ENCODE assay signal across 8 cellular contexts in genomic region chr17:2337811-2338657, GRCh38. TPM values are rescaled to one million over a fixed set of nuclear protein-coding genes. Genes with fewer than 3 reads are reported as not detected.
DNase-seq lines count a peak whose midpoint lies in the region; ATAC-seq and TF ChIP-seq lines count a peak whose summit lies in the region.

No MANE protein-coding gene starts in this region.

- intact Hi-C loops in activated CD4-positive, alpha-beta T cell treated with anti-CD3 and anti-CD28 coated beads for 36 hours (cut with DNase I, micrococcal nuclease), result loop anchor here (1.0 to 5.0 kb wide), 9 partner anchors 15 to 1299 kb away; partner anchors contain the start of genes CTNS (in 1 of the 2), INPP5K (in 1 of the 2), MNT (in 1 of the 2) and SHPK (in 1 of the 2)
- intact Hi-C loops in lower leg skin (cut with DNase I; ENCODE audit: low total_unique reads), result no loop called here

- H3K27ac Mint-ChIP-seq in activated CD4-positive, alpha-beta T cell treated with anti-CD3 and anti-CD28 coated beads for 36 hours, result peak overlapping the region; percentile 44

- ATAC-seq in activated CD4-positive, alpha-beta T cell treated with anti-CD3 and anti-CD28 coated beads for 36 hours, result peak; percentile 33

- DNase-seq in LNCaP clone FGC (ENCODE audit: low read depth) (no peak), dermis blood vessel endothelial cell (peak; percentile 69), lower leg skin (ENCODE audit: low spot score in 2 of 2) (no peak), NCI-H446 treated with DMSO at 0.1 percent for 48 hours (lab: John Stamatoyannopoulos, UW) (no peak)
- DNase-seq in activated CD4-positive, alpha-beta T cell treated with anti-CD3 and anti-CD28 coated beads for 36 hours, result peak; percentile 73
- DNase-seq in stimulated activated CD4-positive, alpha-beta T cell treated with anti-CD3 and anti-CD28 coated beads, Interleukin-4, amount 100 ng/mL, for 4 hours, result peak; percentile 27 to 46

- H3K36me3 Mint-ChIP-seq in activated CD4-positive, alpha-beta T cell treated with anti-CD3 and anti-CD28 coated beads for 36 hours (ENCODE audit: low read depth), result peaks cover 4% of the 10 kb centered on the region

- POLR2A ChIA-PET in activated CD4-positive, alpha-beta T cell treated with anti-CD3 and anti-CD28 coated beads for 36 hours (lab: Charles Lee), result interaction anchor here (0.7 to 3.2 kb wide), 4 partner anchors 9 to 55 kb away, joined by 3 to 16 read pairs (median 4); partner anchors contain the start of genes SMG6 and SRR

- CTCF ChIA-PET in activated CD4-positive, alpha-beta T cell treated with anti-CD3 and anti-CD28 coated beads for 36 hours (lab: Charles Lee), result interaction anchor here (0.6 to 1.4 kb wide), 7 partner anchors 8 to 280 kb away, joined by 3 to 5 read pairs (median 3); no protein-coding TSS in a partner anchor

- no peaks in the 10 kb centered on the region for H3K9me3 Mint-ChIP-seq in activated CD4-positive, alpha-beta T cell treated with anti-CD3 and anti-CD28 coated beads for 36 hours (ENCODE audit: low read depth)

- H3K4me3 Mint-ChIP-seq in activated CD4-positive, alpha-beta T cell treated with anti-CD3 and anti-CD28 coated beads for 36 hours, result peak overlapping the region; percentile 68

- TF ChIP-seq POLR2A in GM15510 (IDR thresholded peaks at IDR 0.05; ENCODE audit: borderline replicate concordance, extremely low read depth, insufficient read length) (peak; percentile 4), lower leg skin (IDR thresholded peaks at IDR 0.05) (no peak)

- H3K4me1 Mint-ChIP-seq in activated CD4-positive, alpha-beta T cell treated with anti-CD3 and anti-CD28 coated beads for 36 hours, result peaks cover 16% of the 10 kb centered on the region

- 1 to 4% methylated on average over 40 to 44 of the region's 60 CpGs for WGBS in lower leg skin, 2 donors

- no peak for TF ChIP-seq CTCF in 22Rv1 (IDR thresholded peaks at IDR 0.05)
- TF ChIP-seq CTCF in LNCaP clone FGC (IDR thresholded peaks at IDR 0.05; ENCODE audit: control insufficient read depth, extremely low read depth, insufficient read depth), result no peak
- no peak for TF ChIP-seq CTCF in lower leg skin (IDR thresholded peaks at IDR 0.05)

- H3K27me3 Mint-ChIP-seq in activated CD4-positive, alpha-beta T cell treated with anti-CD3 and anti-CD28 coated beads for 36 hours, result no peaks in the 10 kb centered on the region

- peak overlapping the region; percentile 97 for H3K27ac ChIP-seq in 22Rv1

- H3K4me3 ChIP-seq in LNCaP clone FGC (ENCODE audit: low read depth, low read length), result peak overlapping the region; percentile 98
- H3K4me3 ChIP-seq in lower leg skin (ENCODE audit: low read depth, poor library complexity, severe bottlenecking), result peak overlapping the region; percentile 71

RNA-seq across cellular contexts. Expression of gene SGSM2, which starts 0.7 kb away (rescaled TPM):
- total RNA-seq in activated CD4-positive, alpha-beta T cell treated with anti-CD3 and anti-CD28 coated beads for 36 hours, result 10 to 100 TPM; 21.4 to 28.0 TPM
- total RNA-seq in dermis blood vessel endothelial cell (52.6 and 70.3 TPM in 2 replicates), lower leg skin (10 to 100 TPM; 42.6 to 97.1 (median 56.5) TPM)

RNA-seq across cellular contexts. Expression of gene TSR1, which starts 1.8 kb away (rescaled TPM):
- total RNA-seq in activated CD4-positive, alpha-beta T cell treated with anti-CD3 and anti-CD28 coated beads for 36 hours, result 10 to 100 TPM; 59.3 to 77.0 TPM
- total RNA-seq in dermis blood vessel endothelial cell (44.8 and 56.3 TPM in 2 replicates), lower leg skin (10 to 100 TPM; 40.0 to 48.0 (median 44.5) TPM)

RNA-seq across cellular contexts. Expression of gene SRR, which starts 34.3 kb away (rescaled TPM):
- total RNA-seq in activated CD4-positive, alpha-beta T cell treated with anti-CD3 and anti-CD28 coated beads for 36 hours, result 10 to 100 TPM; 15.4 to 18.3 TPM
- total RNA-seq in dermis blood vessel endothelial cell (12.2 and 13.6 TPM in 2 replicates), lower leg skin (10 to 100 TPM in 3 of 4 donors, 1 to 10 TPM in 1; 1.4 to 14.4 (median 12.9) TPM)

RNA-seq across cellular contexts. Expression of gene SMG6, which starts 34.4 kb away (rescaled TPM):
- 10 to 100 TPM; 28.5 to 31.4 TPM for total RNA-seq in activated CD4-positive, alpha-beta T cell treated with anti-CD3 and anti-CD28 coated beads for 36 hours
- total RNA-seq in dermis blood vessel endothelial cell, result 29.3 and 65.6 TPM in 2 replicates
- total RNA-seq in lower leg skin, result 10 to 100 TPM; 22.5 to 54.6 (median 29.5) TPM

Comparison
In these comparisons a context has a peak if more than half of its experiments do, and no peak if none do; other contexts are left out.
1. DNase-seq: peak in activated CD4-positive, alpha-beta T cell treated with anti-CD3 and anti-CD28 coated beads for 36 hours (single experiment), dermis blood vessel endothelial cell (single experiment) and stimulated activated CD4-positive, alpha-beta T cell treated with anti-CD3 and anti-CD28 coated beads, Interleukin-4, amount 100 ng/mL, for 4 hours (2 of 2); none in LNCaP clone FGC (single experiment), lower leg skin (0 of 2) and NCI-H446 treated with DMSO at 0.1 percent for 48 hours (single experiment).